11 cellular contexts compared by ENCODE assay signal in the genomic region with DNA sequence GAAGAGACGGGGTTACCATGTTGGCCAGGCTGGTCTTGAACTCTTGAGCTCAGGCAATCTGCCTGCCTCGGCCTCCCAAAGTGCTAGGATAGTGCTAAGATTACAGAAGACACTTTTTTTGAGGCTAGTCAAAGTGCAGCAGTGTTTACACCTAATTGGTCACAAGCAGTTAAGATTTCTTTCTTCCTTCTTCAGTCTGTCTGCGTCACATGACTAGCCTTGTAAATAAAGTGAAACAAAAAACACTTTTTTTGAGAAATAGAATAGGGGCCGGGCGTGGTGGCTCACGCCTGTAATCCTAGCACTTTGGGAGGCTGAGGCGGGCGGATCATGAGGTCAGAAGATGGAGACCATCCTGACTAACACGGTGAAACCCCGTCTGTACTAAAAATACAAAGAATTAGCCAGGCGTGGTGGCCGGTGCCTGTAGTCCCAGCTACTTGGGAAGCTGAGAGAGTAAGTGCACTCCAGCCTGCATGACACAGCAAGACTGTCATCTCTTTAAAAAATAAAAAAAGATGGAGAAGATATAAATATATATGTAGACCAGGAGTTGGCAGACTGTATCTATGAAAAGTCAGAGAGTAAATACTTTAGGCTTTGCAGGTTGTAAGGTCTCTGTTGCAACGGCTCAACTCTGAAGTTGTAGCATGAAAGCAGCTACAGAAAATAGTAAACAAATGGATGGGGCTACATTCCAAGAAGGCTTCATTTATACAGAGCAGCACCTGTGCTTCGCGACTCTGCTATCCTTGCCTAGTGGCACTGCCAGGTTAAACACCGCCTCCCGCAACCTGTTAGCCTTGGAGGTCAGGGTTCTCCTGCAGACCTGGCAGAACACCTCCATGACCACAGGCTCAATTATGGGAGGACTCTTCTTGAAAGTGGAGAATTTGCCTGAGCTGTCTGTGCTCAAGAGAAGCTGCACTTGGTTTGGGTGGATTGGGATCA. TPM values are rescaled to one million over a fixed set of nuclear protein-coding genes. Genes with fewer than 3 reads are reported as not detected.
DNase-seq lines count a peak whose midpoint lies in the region; ATAC-seq, FAIRE-seq and TF ChIP-seq lines count a peak whose summit lies in the region.
"Had no signal": no experiment of that assay in that cellular context is flagged by ENCODE, and none has a peak within 500 bp of the region (broad histone marks: within the 10 kb centered on the region; RNA-seq: fewer than 3 reads in every experiment).

No MANE protein-coding gene starts in this region.

- H3K4me3 ChIP-seq in CD8-positive, alpha-beta memory T cell (ENCODE audit: low read length) = no peak overlapping the region
- peak overlapping the region; percentile 17; the same call in 1 of the 2 replicates for H3K4me3 ChIP-seq in LNCaP clone FGC (ENCODE audit: low read depth, low read length)
- no peak overlapping the region for H3K4me3 ChIP-seq in pancreas
- H3K4me3 ChIP-seq: thoracic aorta had no signal

- H3K36me3 ChIP-seq in CD8-positive, alpha-beta memory T cell (ENCODE audit: insufficient read depth, low read length) = peaks cover 16% of the 10 kb centered on the region
- H3K36me3 ChIP-seq in pancreas = no peaks in the 10 kb centered on the region

- H3K27ac ChIP-seq in CD8-positive, alpha-beta memory T cell (ENCODE audit: low read depth, low read length) = no peak overlapping the region
- peak overlapping the region; percentile 93 for H3K27ac ChIP-seq in cingulate gyrus (ENCODE audit: low read depth, low read length)
- H3K27ac ChIP-seq in pancreas = peak overlapping the region; percentile 16 to 62 (median 39)

- WGBS in pancreas, 2 donors = 57% methylated on average over 17 of the region's 17 CpGs

- POLR2A ChIA-PET in CD8-positive, alpha-beta memory T cell (lab: Charles Lee) = interaction anchor here (0.6 to 1.3 kb wide), 2 partner anchors 51 to 71 kb away, joined by 3 to 4 read pairs; no protein-coding TSS in a partner anchor

- TF ChIP-seq CTCF in LNCaP clone FGC (IDR thresholded peaks at IDR 0.05; ENCODE audit: control insufficient read depth, extremely low read depth, insufficient read depth) (no peak), pancreas (IDR thresholded peaks at IDR 0.05) (no peak)

- H3K4me3 Mint-ChIP-seq in CD8-positive, alpha-beta memory T cell = peak overlapping the region in 2 of 7 donors; percentile 15 to 45

- peaks cover 5% of the 10 kb centered on the region for H3K4me1 ChIP-seq in CD8-positive, alpha-beta memory T cell (ENCODE audit: insufficient read depth, low read length)
- peaks cover 3 to 21% (median 17%) of the 10 kb centered on the region in 3 donors for H3K4me1 ChIP-seq in pancreas

- peaks cover 38 to 42% (median 40%) of the 10 kb centered on the region in 3 donors for H3K4me1 Mint-ChIP-seq in CD8-positive, alpha-beta memory T cell

- CTCF ChIA-PET in CD8-positive, alpha-beta memory T cell (lab: Charles Lee) = interaction anchor here (0.8 to 1.0 kb wide), 3 partner anchors 53 to 160 kb away, joined by 3 to 4 read pairs (median 3); no protein-coding TSS in a partner anchor

- no peaks in the 10 kb centered on the region for H3K27me3 ChIP-seq in CD8-positive, alpha-beta memory T cell (ENCODE audit: insufficient read depth, low read length, poor library complexity, severe bottlenecking)
- H3K27me3 ChIP-seq in pancreas = no peaks in the 10 kb centered on the region

- peak overlapping the region; percentile 62 to 95 (median 84) for H3K27ac Mint-ChIP-seq in CD8-positive, alpha-beta memory T cell

- no peaks in the 10 kb centered on the region for H3K9me3 ChIP-seq in CD8-positive, alpha-beta memory T cell (ENCODE audit: low read length)
- no peaks in the 10 kb centered on the region for H3K9me3 ChIP-seq in pancreas
- H3K9me3 ChIP-seq: thoracic aorta had no signal

- H3K27me3 Mint-ChIP-seq in CD8-positive, alpha-beta memory T cell = no peaks in the 10 kb centered on the region

- H3K9me3 Mint-ChIP-seq in CD8-positive, alpha-beta memory T cell = no peaks in the 10 kb centered on the region

- peak; percentile 57 to 81 (median 74) for ATAC-seq in pancreas

- FAIRE-seq in pancreas (lab: Jason Lieb, UNC) = no peak
- FAIRE-seq: bronchial epithelial cell had no signal

- intact Hi-C loops in pancreas (cut with DNase I) = no loop called here

- peaks cover 5 to 57% (median 12%) of the 10 kb centered on the region in 3 donors for H3K36me3 Mint-ChIP-seq in CD8-positive, alpha-beta memory T cell

- no peak for DNase-seq in CD8-positive, alpha-beta memory T cell
- DNase-seq in LNCaP clone FGC (ENCODE audit: low read depth) = peak; percentile 90
- peak in 4 of 6 donors; percentile 45 to 73 (median 70) for DNase-seq in pancreas
- no peak for DNase-seq in NCI-H510A (lab: John Stamatoyannopoulos, UW)
- DNase-seq in DMS114 treated with DMSO at 0.1 percent for 48 hours (lab: John Stamatoyannopoulos, UW; ENCODE audit: unreplicated experiment) = no peak
- DNase-seq in GM03348 (ENCODE audit: low spot score) = no peak
- no peak for DNase-seq in hypothalamus (lab: John Stamatoyannopoulos, UW)
- DNase-seq: NCI-H748 treated with DMSO at 0.1 percent for 48 hours had no signal

RNA-seq across cellular contexts. Expression of gene PPP6R2, which starts 55.8 kb away (rescaled TPM):
- 10 to 100 TPM; 49.7 to 55.9 TPM for total RNA-seq in CD8-positive, alpha-beta memory T cell
- polyA plus RNA-seq in CD8-positive, alpha-beta memory T cell = 34.2 TPM
- 10 to 100 TPM; 21.1 to 28.7 (median 24.6) TPM for total RNA-seq in pancreas
- polyA plus RNA-seq in pancreas = 10 to 100 TPM; 60.1 to 70.4 TPM

Comparison
In these comparisons a context has a peak if more than half of its experiments do, and no peak if none do; other contexts are left out.
1. DNase-seq: peak in LNCaP clone FGC (single experiment) and pancreas (4 of 6); none in CD8-positive, alpha-beta memory T cell (0 of 5), NCI-H510A (single experiment), DMS114 treated with DMSO at 0.1 percent for 48 hours (single experiment), GM03348 (single experiment) and hypothalamus (0 of 51).